8 cellular contexts compared by ENCODE assay signal in the genomic region with DNA sequence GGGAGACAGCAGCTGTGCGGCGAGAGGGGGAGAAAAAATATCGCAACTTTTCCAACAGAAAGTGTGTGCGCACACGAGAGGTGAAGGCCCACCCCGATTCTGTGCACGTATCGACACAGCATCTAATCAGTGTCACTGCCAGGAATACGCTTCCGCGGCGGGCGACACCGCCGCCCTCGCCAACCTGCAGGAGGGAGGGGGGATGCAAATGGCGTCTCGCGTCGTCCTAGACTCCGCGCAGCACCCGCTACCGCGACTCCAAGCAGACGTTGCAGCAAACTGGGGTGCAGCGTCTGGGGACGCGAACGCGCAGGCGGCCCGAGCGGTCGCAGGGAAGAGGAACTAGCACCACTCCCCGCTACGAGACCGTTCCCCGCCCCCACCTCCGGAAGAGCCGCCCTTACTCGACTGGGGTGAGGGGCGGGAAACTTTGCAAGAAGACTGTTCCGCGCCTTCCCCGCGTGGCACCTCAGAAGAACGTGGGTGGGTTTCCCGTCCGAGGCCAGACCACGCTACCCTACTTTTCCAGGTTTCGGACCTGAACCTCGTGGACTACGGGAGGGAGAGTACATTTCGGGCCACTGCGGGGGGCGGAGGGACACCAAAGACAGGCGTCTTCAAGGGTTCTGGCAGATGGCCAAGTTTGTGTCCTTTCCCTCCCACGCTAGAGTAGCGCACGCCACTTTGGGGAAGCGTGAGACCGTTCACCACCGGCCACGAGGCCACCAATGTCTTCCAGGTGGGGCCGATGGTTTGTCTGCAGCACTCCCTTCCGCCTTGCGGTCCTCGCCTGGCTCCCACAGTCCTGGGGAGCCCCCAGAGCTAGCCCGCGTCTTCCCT.
DNase-seq lines count a peak whose midpoint lies in the region; ATAC-seq and TF ChIP-seq lines count a peak whose summit lies in the region.

No MANE protein-coding gene starts in this region.

- H4K20me1 ChIP-seq in MM.1S (ENCODE audit: insufficient read depth, low read length) (no peaks in the 10 kb centered on the region), smooth muscle cell (ENCODE audit: low read depth) (no peaks in the 10 kb centered on the region)

- H3F3A ChIP-seq in MM.1S (ENCODE audit: insufficient read depth, low read length) (peaks cover 14% of the 10 kb centered on the region; the same call in 1 of the 2 replicates), smooth muscle cell (ENCODE audit: low read depth) (peaks cover 23% of the 10 kb centered on the region)

- H3K79me2 ChIP-seq in MM.1S (ENCODE audit: low read length), result peaks cover 32% of the 10 kb centered on the region
- H3K79me2 ChIP-seq in smooth muscle cell (ENCODE audit: low read depth), result no peaks in the 10 kb centered on the region

- H3K4me3 ChIP-seq in MM.1S (ENCODE audit: low read length), result peak overlapping the region; percentile 68
- H3K4me3 ChIP-seq in iPS-18c (ENCODE audit: insufficient read depth, low read depth, low read length), result peak overlapping the region; percentile 55
- H3K4me3 ChIP-seq in smooth muscle cell, result peak overlapping the region; percentile 65

- H3K4me2 ChIP-seq in MM.1S (ENCODE audit: low read depth, low read length) (peak overlapping the region; percentile 84), smooth muscle cell (peak overlapping the region; percentile 84)

- ATAC-seq in HG03039 (IDR thresholded peaks at IDR 0.05; ENCODE audit: unreplicated experiment), result no peak

- H3K9ac ChIP-seq in MM.1S (ENCODE audit: low read length), result peak overlapping the region; percentile 97
- peak overlapping the region; percentile 56 for H3K9ac ChIP-seq in smooth muscle cell (ENCODE audit: low read depth)

- no peak for TF ChIP-seq CTCF in GM20000 (IDR thresholded peaks at IDR 0.05; ENCODE audit: extremely low read depth, missing control alignments)
- TF ChIP-seq CTCF in MM.1S (IDR thresholded peaks at IDR 0.05; ENCODE audit: low read length), result no peak
- no peak for TF ChIP-seq CTCF in smooth muscle cell (IDR thresholded peaks at IDR 0.05; ENCODE audit: borderline replicate concordance, insufficient read depth, poor library complexity, severe bottlenecking)

- no peaks in the 10 kb centered on the region for H3K9me2 ChIP-seq in MM.1S (replicated peaks; ENCODE audit: insufficient read depth, low read length)

- peaks cover 10% of the 10 kb centered on the region for H3K4me1 ChIP-seq in MM.1S (ENCODE audit: low read length)
- peaks cover 8% of the 10 kb centered on the region for H3K4me1 ChIP-seq in smooth muscle cell (ENCODE audit: low read depth)

- H3K27me3 ChIP-seq in MM.1S (replicated peaks; ENCODE audit: insufficient read depth, low read length), result no peaks in the 10 kb centered on the region
- H3K27me3 ChIP-seq in smooth muscle cell (ENCODE audit: low read depth), result no peaks in the 10 kb centered on the region

- 11% methylated on average over 69 of the region's 71 CpGs for WGBS in smooth muscle cell (ENCODE audit: low lambda C conversion rate)

- peak overlapping the region; percentile 95 for H3K27ac ChIP-seq in MM.1S (ENCODE audit: low read length)
- peak overlapping the region; percentile 82 for H3K27ac ChIP-seq in smooth muscle cell (ENCODE audit: low read depth)

- no peaks in the 10 kb centered on the region for H3K9me3 ChIP-seq in MM.1S (replicated peaks; ENCODE audit: insufficient read depth, low read length)
- peaks cover 15% of the 10 kb centered on the region for H3K9me3 ChIP-seq in iPS-18c (ENCODE audit: control insufficient read depth, insufficient read depth, low read length)
- no peaks in the 10 kb centered on the region for H3K9me3 ChIP-seq in smooth muscle cell (replicated peaks; ENCODE audit: low read depth)

- H2AFZ ChIP-seq in MM.1S (ENCODE audit: low read length) (no peak overlapping the region), smooth muscle cell (ENCODE audit: low read depth) (peak overlapping the region; percentile 80)

- H3K36me3 ChIP-seq in MM.1S (replicated peaks; ENCODE audit: insufficient read depth, low read length) (no peaks in the 10 kb centered on the region), smooth muscle cell (ENCODE audit: low read depth) (no peaks in the 10 kb centered on the region)

- DNase-seq in CD1c-positive myeloid dendritic cell (ENCODE audit: extremely low spot score) (peak; percentile 87), GM20000 (ENCODE audit: low spot score) (peak; percentile 77), MM.1S (peak; percentile 77), T-helper 22 cell (ENCODE audit: low read depth) (peak; percentile 57), astrocyte of the hippocampus (ENCODE audit: low read depth, low spot score) (peak; percentile 50), smooth muscle cell (lab: John Stamatoyannopoulos, UW; ENCODE audit: unreplicated experiment) (peak; percentile 51)
